ENCODE assay signal across 8 cellular contexts in the genomic region with DNA sequence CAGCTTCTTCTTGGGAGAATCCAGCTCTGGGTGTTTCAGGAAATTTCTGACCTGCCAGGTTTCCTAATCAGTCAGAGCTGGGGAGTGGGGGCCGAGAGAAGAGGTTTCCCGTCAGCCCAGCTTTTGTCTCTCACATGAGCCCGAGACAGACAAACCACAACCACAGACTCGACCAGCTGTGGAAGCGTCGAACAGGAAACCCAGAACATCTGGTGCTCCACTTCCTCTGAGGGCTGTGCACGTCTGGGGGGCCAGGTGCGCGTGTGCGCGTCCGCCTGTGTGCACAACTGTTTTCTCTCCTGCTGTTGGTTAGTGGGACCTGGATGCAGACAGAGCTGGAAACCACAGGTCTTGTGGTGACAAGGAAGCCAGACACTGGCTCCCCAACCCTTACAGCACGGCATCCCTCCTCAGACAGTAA.
DNase-seq lines count a peak whose midpoint lies in the region; ATAC-seq and TF ChIP-seq lines count a peak whose summit lies in the region.

No MANE protein-coding gene starts in this region.

- peaks cover 70% of the 10 kb centered on the region for H3K4me1 Mint-ChIP-seq in activated naive CD4-positive, alpha-beta T cell treated with anti-CD3 and anti-CD28 coated beads, Interleukin-2, amount 50 U/mL, for 24 hours

- H3K36me3 ChIP-seq in upper lobe of right lung = no peaks in the 10 kb centered on the region

- H3K27ac ChIP-seq in upper lobe of right lung = no peak overlapping the region

- no peaks in the 10 kb centered on the region for H3K9me3 ChIP-seq in upper lobe of right lung

- intact Hi-C loops in upper lobe of right lung (cut with DNase I) = no loop called here

- H3K4me3 Mint-ChIP-seq in activated naive CD4-positive, alpha-beta T cell treated with anti-CD3 and anti-CD28 coated beads, Interleukin-2, amount 50 U/mL, for 24 hours = peak overlapping the region; percentile 78

- H3K4me1 ChIP-seq in upper lobe of right lung = peaks cover 14% of the 10 kb centered on the region

- peak overlapping the region; percentile 82 for H3K27ac Mint-ChIP-seq in activated naive CD4-positive, alpha-beta T cell treated with anti-CD3 and anti-CD28 coated beads, Interleukin-2, amount 50 U/mL, for 24 hours

- ATAC-seq in GM18907 (IDR thresholded peaks at IDR 0.05; ENCODE audit: unreplicated experiment) = peak; percentile 60
- ATAC-seq in HG03060 (IDR thresholded peaks at IDR 0.05; ENCODE audit: low read depth, unreplicated experiment) = peak; percentile 33
- ATAC-seq in upper lobe of right lung = no peak

- H3K4me3 ChIP-seq in upper lobe of right lung = no peak overlapping the region

- DNase-seq in T-helper 1 cell = peak; percentile 64 to 94 (median 77)
- DNase-seq in stimulated activated CD8-positive, alpha-beta memory T cell treated with anti-CD3 and anti-CD28 coated beads, Interleukin-12 subunit alpha, Interleukin-12 subunit beta, amount 100 ng/mL, for 1 hour (ENCODE audit: low read depth) = peak; percentile 57
- DNase-seq in upper lobe of right lung = no peak
- no peak for DNase-seq in NCI-H510A treated with DMSO at 0.1 percent for 48 hours (lab: John Stamatoyannopoulos, UW)
- DNase-seq in H4 (ENCODE audit: low spot score) = no peak

- TF ChIP-seq CTCF in upper lobe of right lung (IDR thresholded peaks at IDR 0.05) = no peak

- H3K27me3 ChIP-seq in upper lobe of right lung = no peaks in the 10 kb centered on the region

- no peaks in the 10 kb centered on the region for H3K9me3 Mint-ChIP-seq in activated naive CD4-positive, alpha-beta T cell treated with anti-CD3 and anti-CD28 coated beads, Interleukin-2, amount 50 U/mL, for 24 hours

- no peaks in the 10 kb centered on the region for H3K36me3 Mint-ChIP-seq in activated naive CD4-positive, alpha-beta T cell treated with anti-CD3 and anti-CD28 coated beads, Interleukin-2, amount 50 U/mL, for 24 hours

- H3K27me3 Mint-ChIP-seq in activated naive CD4-positive, alpha-beta T cell treated with anti-CD3 and anti-CD28 coated beads, Interleukin-2, amount 50 U/mL, for 24 hours = no peaks in the 10 kb centered on the region

Comparison
In these comparisons a context has a peak if more than half of its experiments do, and no peak if none do; other contexts are left out.
1. DNase-seq: peak in T-helper 1 cell (5 of 5) and stimulated activated CD8-positive, alpha-beta memory T cell treated with anti-CD3 and anti-CD28 coated beads, Interleukin-12 subunit alpha, Interleukin-12 subunit beta, amount 100 ng/mL, for 1 hour (single experiment); none in upper lobe of right lung (single experiment), NCI-H510A treated with DMSO at 0.1 percent for 48 hours (single experiment) and H4 (single experiment).